ENCODE assay signal across 31 cellular contexts in genomic region chr12:26027401-26027800, GRCh38.
DNase-seq lines count a peak whose midpoint lies in the region; ATAC-seq, FAIRE-seq and TF ChIP-seq lines count a peak whose summit lies in the region.
"Had no signal": no experiment of that assay in that cellular context is flagged by ENCODE, and none has a peak within 500 bp of the region (broad histone marks: within the 10 kb centered on the region; RNA-seq: fewer than 3 reads in every experiment).

No MANE protein-coding gene starts in this region.

- dilution Hi-C loops in IMR-90 (cut with HindIII; ENCODE audit: low sequenced_read_pairs, unreplicated experiment) = no loop called here

- in situ Hi-C loops in IMR-90 (cut with MboI; ENCODE audit: low sequenced_read_pairs) = loop anchor here (5.0 to 25.0 kb wide), 3 partner anchors 590 to 1040 kb away; no protein-coding TSS in a partner anchor

- TF ChIP-seq RAD21 in A549 (conservative IDR thresholded peaks at IDR 0.05 in 1 of 2, IDR thresholded peaks at IDR 0.05 in 1 of 2) (no peak), IMR-90 (IDR thresholded peaks at IDR 0.05; ENCODE audit: low read length) (no peak)

- H3K23ac ChIP-seq in IMR-90 (ENCODE audit: low read depth, low read length) = no peak overlapping the region

- no peaks in the 10 kb centered on the region for H3K36me3 ChIP-seq in IMR-90 (ENCODE audit: control insufficient read depth, insufficient read depth, low read length)
- H3K36me3 ChIP-seq: gastroesophageal sphincter, lower lobe of right lung had no signal

- CTCF ChIA-PET in A549 (lab: Yijun Ruan, JAX) (interaction anchor here (1.2 to 2.5 kb wide), 4 partner anchors 9 to 640 kb away, joined by 3 to 14 read pairs (median 8); no protein-coding TSS in a partner anchor), IMR-90 (lab: Yijun Ruan, JAX) (no interaction called here)
- CTCF ChIA-PET in activated CD4-positive, alpha-beta memory T cell treated with anti-CD3 and anti-CD28 coated beads, Interleukin-2, amount 10 ng/mL, durations not matched to agents 7 days and 5 days (lab: Charles Lee) = interaction anchor here (1.1 kb wide), 1 partner anchor 592 kb away, joined by 3 read pairs; no protein-coding TSS in a partner anchor
- CTCF ChIA-PET in activated CD8-positive, alpha-beta memory T cell treated with anti-CD3 and anti-CD28 coated beads, Interleukin-2, amount 10 ng/mL, durations not matched to agents 7 days and 5 days (lab: Charles Lee) = no interaction called here

- no peak for TF ChIP-seq EP300 in A549 (IDR thresholded peaks at IDR 0.05)

- H3K9ac ChIP-seq in IMR-90 (ENCODE audit: low read depth, low read length) = no peak overlapping the region

- DNase-seq in A549 (ENCODE audit: low read depth in 1 of 2, low spot score in 1 of 2) = no peak
- DNase-seq in IMR-90 = no peak
- DNase-seq in glomerular visceral epithelial cell (ENCODE audit: extremely low spot score) = peak; percentile 55
- no peak for DNase-seq in nephron progenitor cell
- no peak for DNase-seq in activated CD4-positive, alpha-beta memory T cell treated with anti-CD3 and anti-CD28 coated beads, Interleukin-2, amount 10 ng/mL, durations not matched to agents 7 days and 5 days
- no peak for DNase-seq in activated CD8-positive, alpha-beta memory T cell treated with anti-CD3 and anti-CD28 coated beads, Interleukin-2, amount 10 ng/mL, durations not matched to agents 7 days and 5 days
- DNase-seq: 8988T; activated CD4-positive, alpha-beta T cell treated with anti-CD3 and anti-CD28 coated beads for 4 hours; activated CD8-positive, alpha-beta memory T cell treated with anti-CD3 and anti-CD28 coated beads for 24 hours; activated gamma-delta T cell treated with Interleukin-2 at 50 U/mL for 16 hours; activated T-cell treated with anti-CD3 and anti-CD28 coated beads, Interleukin-2, amount 50 U/mL, for 24 hours; CD8-positive, alpha-beta memory T cell; DMS79; GDM1; hypothalamus; immature natural killer cell; lower lobe of right lung; NCI-H1092 treated with DMSO at 0.1 percent for 48 hours; NCI-H187; NCI-H524 treated with DMSO at 0.1 percent for 48 hours; PC-9; psoas muscle; SHP77; stimulated activated naive CD4-positive, alpha-beta T cell treated with Interleukin-2 at 50 U/mL for 16 hours had no signal

- H2AK9ac ChIP-seq in IMR-90 (replicated peaks; ENCODE audit: low read depth, low read length, poor library complexity) = no peak overlapping the region

- no peak overlapping the region for H3K4me3 ChIP-seq in A549
- H3K4me3 ChIP-seq in IMR-90 (ENCODE audit: insufficient read depth, low read depth, low read length) = no peak overlapping the region
- H3K4me3 ChIP-seq: gastroesophageal sphincter, lower lobe of right lung, PC-9, psoas muscle had no signal

- H3K9me3 ChIP-seq in A549 (no peaks in the 10 kb centered on the region), IMR-90 (ENCODE audit: control insufficient read depth, insufficient read depth, low read length) (no peaks in the 10 kb centered on the region)
- H3K9me3 ChIP-seq: gastroesophageal sphincter, lower lobe of right lung, psoas muscle had no signal

- H3K36me3 Mint-ChIP-seq in nephron progenitor cell (ENCODE audit: low read depth) = peaks cover 27% of the 10 kb centered on the region
- no peaks in the 10 kb centered on the region for H3K36me3 Mint-ChIP-seq in activated CD4-positive, alpha-beta memory T cell treated with anti-CD3 and anti-CD28 coated beads, Interleukin-2, amount 10 ng/mL, durations not matched to agents 7 days and 5 days (ENCODE audit: low read depth)
- H3K36me3 Mint-ChIP-seq in activated CD8-positive, alpha-beta memory T cell treated with anti-CD3 and anti-CD28 coated beads, Interleukin-2, amount 10 ng/mL, durations not matched to agents 7 days and 5 days = no peaks in the 10 kb centered on the region
- H3K36me3 Mint-ChIP-seq: CD8-positive, alpha-beta memory T cell; IgD-negative memory B cell; immature natural killer cell had no signal

- peaks cover 16 to 49% of the 10 kb centered on the region in 2 experiments for H3K79me1 ChIP-seq in IMR-90 (ENCODE audit: low read depth in 1 of 2, low read length in 2 of 2)

- no peak overlapping the region for H3K4ac ChIP-seq in IMR-90 (ENCODE audit: low read depth, low read length)

- H2AK5ac ChIP-seq in IMR-90 (ENCODE audit: low read depth, low read length) = no peak overlapping the region

- no peak for FAIRE-seq in A549 (lab: Jason Lieb, UNC)

- TF ChIP-seq CTCF in A549 (IDR thresholded peaks at IDR 0.05) (no peak), IMR-90 (conservative IDR thresholded peaks at IDR 0.05; ENCODE audit: low read depth, low read length) (no peak), nephron progenitor cell (IDR thresholded peaks at IDR 0.05) (no peak)

- no peak overlapping the region for H3K56ac ChIP-seq in IMR-90 (ENCODE audit: extremely low read depth, insufficient read depth, low read length)

- H2BK5ac ChIP-seq in IMR-90 (ENCODE audit: low read depth, low read length, poor library complexity, severe bottlenecking) = no peak overlapping the region

- no peak overlapping the region for H2BK15ac ChIP-seq in IMR-90 (ENCODE audit: low read depth, low read length)

- peaks cover 10% of the 10 kb centered on the region for H3K4me1 Mint-ChIP-seq in nephron progenitor cell
- H3K4me1 Mint-ChIP-seq in activated CD4-positive, alpha-beta memory T cell treated with anti-CD3 and anti-CD28 coated beads, Interleukin-2, amount 10 ng/mL, durations not matched to agents 7 days and 5 days = no peaks in the 10 kb centered on the region
- H3K4me1 Mint-ChIP-seq in activated CD8-positive, alpha-beta memory T cell treated with anti-CD3 and anti-CD28 coated beads, Interleukin-2, amount 10 ng/mL, durations not matched to agents 7 days and 5 days = no peaks in the 10 kb centered on the region
- H3K4me1 Mint-ChIP-seq: B cell; CD8-positive, alpha-beta memory T cell; central memory CD8-positive, alpha-beta T cell; IgD-negative memory B cell; immature natural killer cell had no signal

- H3K4me2 ChIP-seq in A549 (peak overlapping the region; percentile 17; the same call in 1 of the 3 replicates), IMR-90 (ENCODE audit: low read depth, low read length) (no peak overlapping the region)
- H3K4me2 ChIP-seq: PC-9 had no signal

- POLR2A ChIA-PET in A549 (lab: Yijun Ruan, JAX) = no interaction called here
- POLR2A ChIA-PET in IMR-90 (lab: Charles Lee; ENCODE audit: unreplicated experiment) = no interaction called here
- POLR2A ChIA-PET in activated CD4-positive, alpha-beta memory T cell treated with anti-CD3 and anti-CD28 coated beads, Interleukin-2, amount 10 ng/mL, durations not matched to agents 7 days and 5 days (lab: Charles Lee) = no interaction called here

- no peak overlapping the region for H2BK20ac ChIP-seq in IMR-90 (ENCODE audit: low read depth, low read length)

- H2AFZ ChIP-seq in IMR-90 (replicated peaks; ENCODE audit: low read length, poor library complexity) = no peak overlapping the region
- H2AFZ ChIP-seq: PC-9 had no signal

- H4K20me1 ChIP-seq in IMR-90 (ENCODE audit: insufficient read depth, low read length) = peaks cover 20% of the 10 kb centered on the region; the same call in 1 of the 2 replicates

- no peaks in the 10 kb centered on the region for H3K27me3 Mint-ChIP-seq in nephron progenitor cell (ENCODE audit: low read depth, poor library complexity)
- peaks cover 17% of the 10 kb centered on the region for H3K27me3 Mint-ChIP-seq in activated CD4-positive, alpha-beta memory T cell treated with anti-CD3 and anti-CD28 coated beads, Interleukin-2, amount 10 ng/mL, durations not matched to agents 7 days and 5 days
- H3K27me3 Mint-ChIP-seq in activated CD8-positive, alpha-beta memory T cell treated with anti-CD3 and anti-CD28 coated beads, Interleukin-2, amount 10 ng/mL, durations not matched to agents 7 days and 5 days = peaks cover 28% of the 10 kb centered on the region
- H3K27me3 Mint-ChIP-seq: B cell; dendritic cell treated with granulocyte-macrophage colony-stimulating factor and Interleukin-4, amounts not matched to agents 40 ng/mL and 50 ng/mL, for 4 days had no signal

- no peak overlapping the region for H3K18ac ChIP-seq in IMR-90 (ENCODE audit: low read depth, low read length)

- H3K9me3 Mint-ChIP-seq in nephron progenitor cell = peaks cover 27% of the 10 kb centered on the region
- no peaks in the 10 kb centered on the region for H3K9me3 Mint-ChIP-seq in activated CD4-positive, alpha-beta memory T cell treated with anti-CD3 and anti-CD28 coated beads, Interleukin-2, amount 10 ng/mL, durations not matched to agents 7 days and 5 days
- H3K9me3 Mint-ChIP-seq in activated CD8-positive, alpha-beta memory T cell treated with anti-CD3 and anti-CD28 coated beads, Interleukin-2, amount 10 ng/mL, durations not matched to agents 7 days and 5 days (ENCODE audit: low read depth) = no peaks in the 10 kb centered on the region
- H3K9me3 Mint-ChIP-seq: activated T-cell treated with anti-CD3 and anti-CD28 coated beads, Interleukin-2, amount 50 U/mL, for 24 hours; CD8-positive, alpha-beta memory T cell; central memory CD8-positive, alpha-beta T cell; dendritic cell treated with granulocyte-macrophage colony-stimulating factor and Interleukin-4, amounts not matched to agents 40 ng/mL and 50 ng/mL, for 4 days had no signal

- no peak for ATAC-seq in A549
- no peak for ATAC-seq in IMR-90 (ENCODE audit: low read depth)
- ATAC-seq in HG03280 (IDR thresholded peaks at IDR 0.05; ENCODE audit: unreplicated experiment) = no peak
- ATAC-seq in activated CD8-positive, alpha-beta memory T cell treated with anti-CD3 and anti-CD28 coated beads, Interleukin-2, amount 10 ng/mL, durations not matched to agents 7 days and 5 days = no peak
- no peak for ATAC-seq in HG03045 (IDR thresholded peaks at IDR 0.05; ENCODE audit: unreplicated experiment)
- ATAC-seq: gastroesophageal sphincter, psoas muscle had no signal

- H4K91ac ChIP-seq in IMR-90 (ENCODE audit: insufficient read depth, low read depth, low read length) = no peak overlapping the region

- H3K4me1 ChIP-seq in A549 = peaks cover 2% of the 10 kb centered on the region; the same call in 2 of the 3 replicates
- H3K4me1 ChIP-seq in IMR-90 (ENCODE audit: control insufficient read depth, insufficient read depth, low read length) = peaks cover 9% of the 10 kb centered on the region

- no peak overlapping the region for H3K14ac ChIP-seq in IMR-90 (replicated peaks; ENCODE audit: low read depth, low read length)

- no peaks in the 10 kb centered on the region for H3K27me3 ChIP-seq in IMR-90 (ENCODE audit: control insufficient read depth, insufficient read depth, low read length)
- H3K27me3 ChIP-seq: gastroesophageal sphincter had no signal

- intact Hi-C loops in IMR-90 (cut with micrococcal nuclease) = loop anchor here (10.0 kb wide), 1 partner anchor 783 kb away; no protein-coding TSS in a partner anchor

- BruUV-seq in IMR-90 (replicated peaks; lab: Mats Ljungman, UMichigan) = no TSS peak

- peak overlapping the region; percentile 44; the same call in 1 of the 2 replicates for H4K5ac ChIP-seq in IMR-90 (ENCODE audit: low read depth, low read length)

- peak overlapping the region in 1 of 2 experiments; percentile 30; a peak in 1 of 4 replicates for H4K8ac ChIP-seq in IMR-90 (ENCODE audit: low read depth in 2 of 2, low read length in 2 of 2)

- peak overlapping the region; percentile 66 for H3K27ac Mint-ChIP-seq in nephron progenitor cell
- no peak overlapping the region for H3K27ac Mint-ChIP-seq in activated CD4-positive, alpha-beta memory T cell treated with anti-CD3 and anti-CD28 coated beads, Interleukin-2, amount 10 ng/mL, durations not matched to agents 7 days and 5 days
- no peak overlapping the region for H3K27ac Mint-ChIP-seq in activated CD8-positive, alpha-beta memory T cell treated with anti-CD3 and anti-CD28 coated beads, Interleukin-2, amount 10 ng/mL, durations not matched to agents 7 days and 5 days
- H3K27ac Mint-ChIP-seq: activated T-cell treated with anti-CD3 and anti-CD28 coated beads, Interleukin-2, amount 50 U/mL, for 24 hours; B cell; CD8-positive, alpha-beta memory T cell; dendritic cell treated with granulocyte-macrophage colony-stimulating factor and Interleukin-4, amounts not matched to agents 40 ng/mL and 50 ng/mL, for 4 days; IgD-negative memory B cell; immature natural killer cell had no signal

- H3K27ac ChIP-seq in A549 (no peak overlapping the region), IMR-90 (ENCODE audit: insufficient read depth, low read length) (no peak overlapping the region)
- H3K27ac ChIP-seq: gastroesophageal sphincter, lower lobe of right lung, PC-9, psoas muscle had no signal

- peaks cover 6% of the 10 kb centered on the region; the same call in 1 of the 2 replicates for H3K9me1 ChIP-seq in IMR-90 (ENCODE audit: insufficient read depth, low read length)

- no peak for TF ChIP-seq POLR2A in A549 (IDR thresholded peaks at IDR 0.05; ENCODE audit: low read length)
- no peak for TF ChIP-seq POLR2A in IMR-90 (IDR thresholded peaks at IDR 0.05; ENCODE audit: low read depth, low read length)

- H2BK120ac ChIP-seq in IMR-90 (ENCODE audit: low read depth, low read length) = no peak overlapping the region

- no peak overlapping the region for H3K4me3 Mint-ChIP-seq in nephron progenitor cell
- no peak overlapping the region for H3K4me3 Mint-ChIP-seq in activated CD4-positive, alpha-beta memory T cell treated with anti-CD3 and anti-CD28 coated beads, Interleukin-2, amount 10 ng/mL, durations not matched to agents 7 days and 5 days
- H3K4me3 Mint-ChIP-seq in activated CD8-positive, alpha-beta memory T cell treated with anti-CD3 and anti-CD28 coated beads, Interleukin-2, amount 10 ng/mL, durations not matched to agents 7 days and 5 days = no peak overlapping the region
- H3K4me3 Mint-ChIP-seq: activated T-cell treated with anti-CD3 and anti-CD28 coated beads, Interleukin-2, amount 50 U/mL, for 24 hours; B cell; CD8-positive, alpha-beta memory T cell; central memory CD8-positive, alpha-beta T cell; dendritic cell treated with granulocyte-macrophage colony-stimulating factor and Interleukin-4, amounts not matched to agents 40 ng/mL and 50 ng/mL, for 4 days; IgD-negative memory B cell; immature natural killer cell had no signal

Comparison
In these comparisons a context has a peak if more than half of its experiments do, and no peak if none do; other contexts are left out.
1. CTCF ChIA-PET loops: an anchor here in A549 (1.2 to 2.5 kb wide) and activated CD4-positive, alpha-beta memory T cell treated with anti-CD3 and anti-CD28 coated beads, Interleukin-2, amount 10 ng/mL, durations not matched to agents 7 days and 5 days (1.1 kb wide); none called in IMR-90 and activated CD8-positive, alpha-beta memory T cell treated with anti-CD3 and anti-CD28 coated beads, Interleukin-2, amount 10 ng/mL, durations not matched to agents 7 days and 5 days.